Comparison of ENCODE assay signal across 27 cellular contexts in the genomic region with DNA sequence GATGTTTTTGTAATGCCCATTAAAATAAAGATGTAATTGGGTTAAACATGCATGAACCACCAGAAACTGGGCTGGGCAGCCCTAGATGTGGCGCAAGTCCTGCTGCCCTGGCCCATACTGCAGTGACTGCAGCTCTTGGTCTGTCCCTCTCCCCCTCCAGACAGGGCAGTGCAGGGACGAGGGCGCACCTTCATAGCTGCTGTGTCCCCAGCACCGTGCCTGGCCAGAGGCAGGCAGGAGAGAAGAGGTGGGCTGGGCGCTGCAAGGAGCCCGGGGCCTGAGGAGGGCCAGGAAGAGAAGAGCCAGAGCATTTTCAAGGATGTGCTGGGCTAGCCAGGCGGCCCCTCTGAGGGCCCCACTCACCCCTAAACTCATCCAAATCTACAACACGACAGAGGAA.
"Had no signal": no experiment of that assay in that cellular context is flagged by ENCODE, and none has a peak within 500 bp of the region (broad histone marks: within the 10 kb centered on the region; RNA-seq: fewer than 3 reads in every experiment).

No MANE protein-coding gene starts in this region.

- H3K27me3 Mint-ChIP-seq: naive B cell; natural killer cell treated with Interleukin-12 subunit alpha and Interleukin-12 subunit beta and Interleukin-15 and Interleukin-18, amount 100 ng/mL, for 72 hours; type B pancreatic cell had no signal

- H2AFZ ChIP-seq: parathyroid adenoma had no signal

- ATAC-seq: effector memory CD8-positive, alpha-beta T cell; heart right ventricle; stimulated activated memory B cell treated with anti-CD40 and anti-IgM and Interleukin-4, amounts not matched to agents 10 μg/mL and 1 μg/mL and 100 μg/mL, for 72 hours; stimulated activated naive CD8-positive, alpha-beta T cell treated with anti-CD3 and anti-CD28 coated beads, Interleukin-15, Interleukin-2, amounts not matched to agents 100 U/mL and 50 U/mL, for 24 hours had no signal

- H3K9ac ChIP-seq: parathyroid adenoma had no signal

- H3K27me3 ChIP-seq: esophagus squamous epithelium, heart right ventricle, right atrium auricular region, sigmoid colon, testis, tibial artery had no signal

- H3K9me3 Mint-ChIP-seq: effector memory CD8-positive, alpha-beta T cell; memory B cell; naive B cell; natural killer cell treated with Interleukin-12 subunit alpha and Interleukin-12 subunit beta and Interleukin-15 and Interleukin-18, amount 100 ng/mL, for 72 hours; stimulated activated memory B cell treated with anti-CD40 and anti-IgM and Interleukin-4, amounts not matched to agents 10 μg/mL and 1 μg/mL and 100 μg/mL, for 72 hours; type B pancreatic cell had no signal

- H3K4me3 Mint-ChIP-seq: effector memory CD8-positive, alpha-beta T cell; memory B cell; naive B cell; natural killer cell treated with Interleukin-12 subunit alpha and Interleukin-12 subunit beta and Interleukin-15 and Interleukin-18, amount 100 ng/mL, for 72 hours; stimulated activated memory B cell treated with anti-CD40 and anti-IgM and Interleukin-4, amounts not matched to agents 10 μg/mL and 1 μg/mL and 100 μg/mL, for 72 hours; type B pancreatic cell had no signal

- DNase-seq: cerebellar nuclear complex; cortex of kidney; effector memory CD8-positive, alpha-beta T cell; erythroblast; esophagus squamous epithelium; foreskin melanocyte; glutamatergic neuron; heart right ventricle; hippocampal formation; kidney glomerular epithelial cell; naive B cell; sigmoid colon; spleen; stimulated activated CD4-positive, alpha-beta T cell treated with anti-CD3 and anti-CD28 coated beads, Interleukin-4, amount 100 ng/mL, for 4 hours; stimulated activated naive CD8-positive, alpha-beta T cell treated with anti-CD3 and anti-CD28 coated beads, Interleukin-15, Interleukin-2, amounts not matched to agents 100 U/mL and 50 U/mL, for 24 hours; substantia nigra; testis; tibial artery had no signal

- H3K4me1 Mint-ChIP-seq: memory B cell; naive B cell; stimulated activated memory B cell treated with anti-CD40 and anti-IgM and Interleukin-4, amounts not matched to agents 10 μg/mL and 1 μg/mL and 100 μg/mL, for 72 hours had no signal

- H3K4me1 ChIP-seq: parathyroid adenoma, prostate gland, spleen had no signal

- H3K27ac Mint-ChIP-seq: effector memory CD8-positive, alpha-beta T cell; memory B cell; naive B cell; natural killer cell treated with Interleukin-12 subunit alpha and Interleukin-12 subunit beta and Interleukin-15 and Interleukin-18, amount 100 ng/mL, for 72 hours; stimulated activated memory B cell treated with anti-CD40 and anti-IgM and Interleukin-4, amounts not matched to agents 10 μg/mL and 1 μg/mL and 100 μg/mL, for 72 hours had no signal

- H3K36me3 Mint-ChIP-seq: memory B cell; naive B cell; natural killer cell treated with Interleukin-12 subunit alpha and Interleukin-12 subunit beta and Interleukin-15 and Interleukin-18, amount 100 ng/mL, for 72 hours; stimulated activated memory B cell treated with anti-CD40 and anti-IgM and Interleukin-4, amounts not matched to agents 10 μg/mL and 1 μg/mL and 100 μg/mL, for 72 hours; type B pancreatic cell had no signal

- H3K27ac ChIP-seq: esophagus squamous epithelium, heart right ventricle, neutrophil, parathyroid adenoma, prostate gland, right atrium auricular region, sigmoid colon, spleen, testis, tibial artery had no signal

- H3K4me3 ChIP-seq: esophagus squamous epithelium, heart right ventricle, lung, prostate gland, right atrium auricular region, sigmoid colon, spleen, testis, tibial artery had no signal

- H3K79me2 ChIP-seq: parathyroid adenoma had no signal

- H3K36me3 ChIP-seq: esophagus squamous epithelium, heart right ventricle, neutrophil, prostate gland, right atrium auricular region, sigmoid colon, spleen, tibial artery had no signal

- H3K9me3 ChIP-seq: esophagus squamous epithelium, heart right ventricle, neutrophil, prostate gland, right atrium auricular region, sigmoid colon, spleen, testis, tibial artery had no signal
